Comparison of ENCODE assay signal across 1 cellular context in the genomic region with DNA sequence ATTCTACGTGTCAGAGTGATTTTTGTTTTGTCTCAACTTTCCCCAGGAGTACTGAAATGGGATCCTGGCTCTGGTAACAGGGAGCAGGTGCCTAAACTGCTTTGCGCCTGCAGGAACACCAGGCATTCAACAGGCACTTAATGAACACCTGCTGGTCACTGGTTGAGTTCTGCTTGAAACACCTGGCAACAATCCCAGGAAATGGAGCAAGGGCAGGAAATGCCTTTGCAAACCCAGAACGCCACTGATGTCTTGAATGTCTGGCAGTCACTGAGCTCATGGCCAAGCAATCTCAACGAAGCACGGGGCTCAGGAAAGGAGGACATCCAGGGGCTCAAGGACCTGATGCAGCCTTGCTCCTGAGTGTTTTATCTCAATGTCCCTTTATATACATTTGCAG.
TF ChIP-seq lines count a peak whose summit lies in the region.

No MANE protein-coding gene starts in this region.

TF ChIP-seq in H1, 55 proteins besides CTCF, POLR2A, EP300 and RAD21 (continued from another document):
- TF ChIP-seq, protein P1, sequence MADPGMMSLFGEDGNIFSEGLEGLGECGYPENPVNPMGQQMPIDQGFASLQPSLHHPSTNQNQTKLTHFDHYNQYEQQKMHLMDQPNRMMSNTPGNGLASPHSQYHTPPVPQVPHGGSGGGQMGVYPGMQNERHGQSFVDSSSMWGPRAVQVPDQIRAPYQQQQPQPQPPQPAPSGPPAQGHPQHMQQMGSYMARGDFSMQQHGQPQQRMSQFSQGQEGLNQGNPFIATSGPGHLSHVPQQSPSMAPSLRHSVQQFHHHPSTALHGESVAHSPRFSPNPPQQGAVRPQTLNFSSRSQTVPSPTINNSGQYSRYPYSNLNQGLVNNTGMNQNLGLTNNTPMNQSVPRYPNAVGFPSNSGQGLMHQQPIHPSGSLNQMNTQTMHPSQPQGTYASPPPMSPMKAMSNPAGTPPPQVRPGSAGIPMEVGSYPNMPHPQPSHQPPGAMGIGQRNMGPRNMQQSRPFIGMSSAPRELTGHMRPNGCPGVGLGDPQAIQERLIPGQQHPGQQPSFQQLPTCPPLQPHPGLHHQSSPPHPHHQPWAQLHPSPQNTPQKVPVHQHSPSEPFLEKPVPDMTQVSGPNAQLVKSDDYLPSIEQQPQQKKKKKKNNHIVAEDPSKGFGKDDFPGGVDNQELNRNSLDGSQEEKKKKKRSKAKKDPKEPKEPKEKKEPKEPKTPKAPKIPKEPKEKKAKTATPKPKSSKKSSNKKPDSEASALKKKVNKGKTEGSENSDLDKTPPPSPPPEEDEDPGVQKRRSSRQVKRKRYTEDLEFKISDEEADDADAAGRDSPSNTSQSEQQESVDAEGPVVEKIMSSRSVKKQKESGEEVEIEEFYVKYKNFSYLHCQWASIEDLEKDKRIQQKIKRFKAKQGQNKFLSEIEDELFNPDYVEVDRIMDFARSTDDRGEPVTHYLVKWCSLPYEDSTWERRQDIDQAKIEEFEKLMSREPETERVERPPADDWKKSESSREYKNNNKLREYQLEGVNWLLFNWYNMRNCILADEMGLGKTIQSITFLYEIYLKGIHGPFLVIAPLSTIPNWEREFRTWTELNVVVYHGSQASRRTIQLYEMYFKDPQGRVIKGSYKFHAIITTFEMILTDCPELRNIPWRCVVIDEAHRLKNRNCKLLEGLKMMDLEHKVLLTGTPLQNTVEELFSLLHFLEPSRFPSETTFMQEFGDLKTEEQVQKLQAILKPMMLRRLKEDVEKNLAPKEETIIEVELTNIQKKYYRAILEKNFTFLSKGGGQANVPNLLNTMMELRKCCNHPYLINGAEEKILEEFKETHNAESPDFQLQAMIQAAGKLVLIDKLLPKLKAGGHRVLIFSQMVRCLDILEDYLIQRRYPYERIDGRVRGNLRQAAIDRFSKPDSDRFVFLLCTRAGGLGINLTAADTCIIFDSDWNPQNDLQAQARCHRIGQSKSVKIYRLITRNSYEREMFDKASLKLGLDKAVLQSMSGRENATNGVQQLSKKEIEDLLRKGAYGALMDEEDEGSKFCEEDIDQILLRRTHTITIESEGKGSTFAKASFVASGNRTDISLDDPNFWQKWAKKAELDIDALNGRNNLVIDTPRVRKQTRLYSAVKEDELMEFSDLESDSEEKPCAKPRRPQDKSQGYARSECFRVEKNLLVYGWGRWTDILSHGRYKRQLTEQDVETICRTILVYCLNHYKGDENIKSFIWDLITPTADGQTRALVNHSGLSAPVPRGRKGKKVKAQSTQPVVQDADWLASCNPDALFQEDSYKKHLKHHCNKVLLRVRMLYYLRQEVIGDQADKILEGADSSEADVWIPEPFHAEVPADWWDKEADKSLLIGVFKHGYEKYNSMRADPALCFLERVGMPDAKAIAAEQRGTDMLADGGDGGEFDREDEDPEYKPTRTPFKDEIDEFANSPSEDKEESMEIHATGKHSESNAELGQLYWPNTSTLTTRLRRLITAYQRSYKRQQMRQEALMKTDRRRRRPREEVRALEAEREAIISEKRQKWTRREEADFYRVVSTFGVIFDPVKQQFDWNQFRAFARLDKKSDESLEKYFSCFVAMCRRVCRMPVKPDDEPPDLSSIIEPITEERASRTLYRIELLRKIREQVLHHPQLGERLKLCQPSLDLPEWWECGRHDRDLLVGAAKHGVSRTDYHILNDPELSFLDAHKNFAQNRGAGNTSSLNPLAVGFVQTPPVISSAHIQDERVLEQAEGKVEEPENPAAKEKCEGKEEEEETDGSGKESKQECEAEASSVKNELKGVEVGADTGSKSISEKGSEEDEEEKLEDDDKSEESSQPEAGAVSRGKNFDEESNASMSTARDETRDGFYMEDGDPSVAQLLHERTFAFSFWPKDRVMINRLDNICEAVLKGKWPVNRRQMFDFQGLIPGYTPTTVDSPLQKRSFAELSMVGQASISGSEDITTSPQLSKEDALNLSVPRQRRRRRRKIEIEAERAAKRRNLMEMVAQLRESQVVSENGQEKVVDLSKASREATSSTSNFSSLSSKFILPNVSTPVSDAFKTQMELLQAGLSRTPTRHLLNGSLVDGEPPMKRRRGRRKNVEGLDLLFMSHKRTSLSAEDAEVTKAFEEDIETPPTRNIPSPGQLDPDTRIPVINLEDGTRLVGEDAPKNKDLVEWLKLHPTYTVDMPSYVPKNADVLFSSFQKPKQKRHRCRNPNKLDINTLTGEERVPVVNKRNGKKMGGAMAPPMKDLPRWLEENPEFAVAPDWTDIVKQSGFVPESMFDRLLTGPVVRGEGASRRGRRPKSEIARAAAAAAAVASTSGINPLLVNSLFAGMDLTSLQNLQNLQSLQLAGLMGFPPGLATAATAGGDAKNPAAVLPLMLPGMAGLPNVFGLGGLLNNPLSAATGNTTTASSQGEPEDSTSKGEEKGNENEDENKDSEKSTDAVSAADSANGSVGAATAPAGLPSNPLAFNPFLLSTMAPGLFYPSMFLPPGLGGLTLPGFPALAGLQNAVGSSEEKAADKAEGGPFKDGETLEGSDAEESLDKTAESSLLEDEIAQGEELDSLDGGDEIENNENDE (IDR thresholded peaks at IDR 0.05; ENCODE audit: insufficient replicate concordance, low read length) = no peak
- TF ChIP-seq YY1 (IDR thresholded peaks at IDR 0.05; ENCODE audit: low read depth, low read length) (0 out of 2 replicates have a peak, but pooled peaks have one; percentile 10), TCF12 (IDR thresholded peaks at IDR 0.05; ENCODE audit: low read depth, low read length) (peak; percentile 90)
